ENCODE assay signal across 8 cellular contexts in the genomic region with DNA sequence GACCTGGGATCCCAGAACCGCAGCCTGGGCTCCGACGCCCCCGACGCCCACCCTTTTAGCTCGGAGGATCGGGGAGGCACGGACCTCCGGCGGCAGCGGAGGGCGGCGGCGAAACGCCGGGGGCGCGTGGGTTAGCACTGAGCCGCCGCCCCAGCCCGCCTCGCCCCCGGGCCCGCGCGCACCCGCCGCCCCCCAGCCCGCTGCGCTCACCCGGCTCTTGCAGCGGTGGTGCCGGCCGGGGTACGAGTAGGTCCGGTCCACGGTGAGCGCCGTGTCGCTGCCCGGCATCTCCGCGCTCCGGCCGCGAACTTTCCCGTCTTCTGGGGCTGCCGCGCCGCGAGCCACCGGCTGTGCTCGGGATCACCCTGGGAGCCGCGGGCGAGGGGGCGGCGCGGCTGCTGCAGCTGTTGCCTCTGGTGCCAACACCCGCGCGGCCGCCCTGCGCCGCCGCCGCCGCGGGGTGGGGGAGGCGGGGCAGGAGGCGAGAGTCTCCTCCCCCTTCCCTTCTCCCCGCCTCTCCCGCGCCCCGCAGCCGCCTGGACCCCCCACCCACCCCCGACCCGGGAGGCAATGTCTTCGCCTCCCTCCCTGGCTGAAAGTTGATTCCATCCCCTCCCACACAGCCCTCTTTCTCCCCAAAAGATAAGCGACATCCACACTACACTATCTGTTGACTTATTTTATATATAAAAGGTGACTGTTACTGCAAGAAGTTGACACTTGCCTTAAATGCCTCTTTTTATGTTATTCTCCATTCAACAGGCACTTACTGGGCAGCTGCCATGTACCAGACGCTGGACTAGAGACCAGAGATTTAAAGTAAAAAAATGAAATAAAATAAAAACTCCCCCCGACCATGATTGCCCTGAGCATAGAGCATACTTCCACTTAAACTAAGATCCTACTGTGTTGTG. TPM values are rescaled to one million over a fixed set of nuclear protein-coding genes. Genes with fewer than 3 reads are reported as not detected.
DNase-seq lines count a peak whose midpoint lies in the region; ATAC-seq, FAIRE-seq and TF ChIP-seq lines count a peak whose summit lies in the region.

Gene TMCC3 (minus strand): TSS at position 415 of the 914 bp plus-strand sequence. CDS start 127 bp downstream, at position 288.

- H3K27ac ChIP-seq in A549 (peak within 1 kb of the TSS; percentile 59 to 84; a peak in 5 of 6 replicates), PC-9 (peak within 1 kb of the TSS; percentile 69), breast epithelium (peak within 1 kb of the TSS; percentile 75 to 84)

- H3F3A ChIP-seq in PC-9 (ENCODE audit: insufficient read depth, low read depth): peaks cover 32% of the 10 kb centered on the region

- no TSS peak for BruUV-seq in PC-9 (replicated peaks; lab: Mats Ljungman, UMichigan)

- H3K36me3 ChIP-seq in PC-9 (ENCODE audit: low read depth) (no peaks in the 10 kb centered on the region), breast epithelium (no peaks in the 10 kb centered on the region)

- peaks cover 43% of the 10 kb centered on the region for H3K79me2 ChIP-seq in PC-9 (ENCODE audit: low read depth)

- in situ Hi-C loops in GM13976 (cut with MboI; ENCODE audit: low sequenced_read_pairs, unreplicated experiment): no loop called here

- H3K4me3 ChIP-seq in A549 (peak within 1 kb of the TSS; percentile 95), PC-9 (peak within 1 kb of the TSS; percentile 91), breast epithelium (peak within 1 kb of the TSS; percentile 75 to 85 (median 79)), iPS-18c (ENCODE audit: insufficient read depth, low read depth, low read length) (peak within 1 kb of the TSS; percentile 77), retinal pigment epithelial cell (ENCODE audit: low read length) (peak within 1 kb of the TSS; percentile 66)

- H3K27me3 ChIP-seq in PC-9 (ENCODE audit: insufficient read depth, low read depth): no peaks in the 10 kb centered on the region
- H3K27me3 ChIP-seq in breast epithelium: no peaks in the 10 kb centered on the region

- TF ChIP-seq CTCF in A549 (IDR thresholded peaks at IDR 0.05) (peak; percentile 2; the same call in 2 of the 3 replicates), GM13976 (IDR thresholded peaks at IDR 0.05; ENCODE audit: borderline replicate concordance, control extremely low read depth, extremely low read depth, insufficient read depth, missing control alignments) (no peak), PC-9 (conservative IDR thresholded peaks at IDR 0.05) (no peak), breast epithelium (IDR thresholded peaks at IDR 0.05) (peak in 1 of 3 donors; percentile 5), retinal pigment epithelial cell (conservative IDR thresholded peaks at IDR 0.05; ENCODE audit: low read depth, low read length) (no peak)

- DNase-seq in A549 (ENCODE audit: low read depth in 1 of 2, low spot score in 1 of 2) (peak in 1 of 2 experiments; percentile 28), GM13976 (ENCODE audit: low spot score) (peak; percentile 69), PC-9 (peak in 1 of 2 experiments; percentile 66), breast epithelium (ENCODE audit: low spot score in 2 of 2) (no peak), retinal pigment epithelial cell (ENCODE audit: low read depth) (no peak)
- DNase-seq in effector CD4-positive, alpha-beta T cell: no peak

- H4K20me1 ChIP-seq in PC-9 (ENCODE audit: insufficient read depth): no peaks in the 10 kb centered on the region

- ATAC-seq in A549 (peak; percentile 78), HG02938 (IDR thresholded peaks at IDR 0.05; ENCODE audit: unreplicated experiment) (peak; percentile 48)

- H3K9me3 ChIP-seq in A549 (no peaks in the 10 kb centered on the region), PC-9 (ENCODE audit: insufficient read depth, low read depth) (no peaks in the 10 kb centered on the region), breast epithelium (no peaks in the 10 kb centered on the region), iPS-18c (ENCODE audit: control insufficient read depth, insufficient read depth, low read length) (no peaks in the 10 kb centered on the region)

- POLR2A ChIA-PET in A549 (lab: Yijun Ruan, JAX) (no interaction called here), PC-9 (lab: Charles Lee; ENCODE audit: unreplicated experiment) (no interaction called here)

- no peak; a peak in 1 of 5 replicates for TF ChIP-seq RAD21 in A549 (conservative IDR thresholded peaks at IDR 0.05 in 1 of 2, IDR thresholded peaks at IDR 0.05 in 1 of 2)

- H2AFZ ChIP-seq in PC-9: peak within 1 kb of the TSS; percentile 90

- no peak for TF ChIP-seq EP300 in A549 (IDR thresholded peaks at IDR 0.05)

- CTCF ChIA-PET in A549 (lab: Yijun Ruan, JAX) (interaction anchor here (0.7 to 1.4 kb wide), 6 partner anchors 9 to 105 kb away, joined by 3 to 4 read pairs (median 4); no protein-coding TSS in a partner anchor), PC-9 (lab: Charles Lee) (interaction anchor here (0.6 to 0.7 kb wide), 2 partner anchors 58 to 884 kb away, joined by 7 to 10 read pairs; no protein-coding TSS in a partner anchor)

- no peak for TF ChIP-seq POLR2A in A549 (IDR thresholded peaks at IDR 0.05; ENCODE audit: low read length)
- no peak for TF ChIP-seq POLR2A in breast epithelium (IDR thresholded peaks at IDR 0.05)

- H3K4me2 ChIP-seq in A549 (peak within 1 kb of the TSS; percentile 99), PC-9 (peak within 1 kb of the TSS; percentile 94)

- H3K4me1 ChIP-seq in A549 (no peaks in the 10 kb centered on the region; the same call in 2 of the 3 replicates), PC-9 (replicated peaks; ENCODE audit: insufficient read depth) (peaks cover 33% of the 10 kb centered on the region), breast epithelium (no peaks in the 10 kb centered on the region)

- WGBS in A549 (ENCODE audit: missing lambda C conversion rate): 2% methylated on average over 6 of the region's 82 CpGs

- FAIRE-seq in A549 (lab: Jason Lieb, UNC): no peak

- no peaks in the 10 kb centered on the region for H3K9me2 ChIP-seq in PC-9 (ENCODE audit: insufficient read depth)

- intact Hi-C loops in PC-9 (cut with micrococcal nuclease; ENCODE audit: unreplicated experiment) (loop anchor here (1.0 kb wide), 2 partner anchors 114 to 225 kb away; no protein-coding TSS in a partner anchor), breast epithelium (cut with DNase I; ENCODE audit: low total_unique reads) (no loop called here)

TF ChIP-seq in A549, 52 proteins besides CTCF, POLR2A, EP300 and RAD21:
- TF ChIP-seq NFE2L2 (conservative IDR thresholded peaks at IDR 0.05; ENCODE audit: low read length) (no peak), FOSL2 (IDR thresholded peaks at IDR 0.05) (no peak), FOSL2 (CRISPR knock-in tag; IDR thresholded peaks at IDR 0.05) (no peak), HOXB13 (CRISPR knock-in tag; IDR thresholded peaks at IDR 0.05; ENCODE audit: low read depth) (no peak), RCOR1 (IDR thresholded peaks at IDR 0.05; ENCODE audit: low read depth, low read length) (no peak), MYC (IDR thresholded peaks at IDR 0.05; ENCODE audit: borderline replicate concordance, low read length) (no peak), CBX8 (IDR thresholded peaks at IDR 0.05) (no peak), PBX3 (IDR thresholded peaks at IDR 0.05) (no peak), RNF2 (IDR thresholded peaks at IDR 0.05; ENCODE audit: borderline replicate concordance, low read depth) (no peak), JUN (IDR thresholded peaks at IDR 0.05) (no peak), CHD4 (IDR thresholded peaks at IDR 0.05; ENCODE audit: borderline replicate concordance) (no peak), HEYL (CRISPR knock-in tag; IDR thresholded peaks at IDR 0.05) (no peak), CBX2 (IDR thresholded peaks at IDR 0.05; ENCODE audit: borderline replicate concordance, low read depth) (no peak), EHMT2 (IDR thresholded peaks at IDR 0.05; ENCODE audit: low read depth) (no peak)
- TF ChIP-seq, protein P1, sequence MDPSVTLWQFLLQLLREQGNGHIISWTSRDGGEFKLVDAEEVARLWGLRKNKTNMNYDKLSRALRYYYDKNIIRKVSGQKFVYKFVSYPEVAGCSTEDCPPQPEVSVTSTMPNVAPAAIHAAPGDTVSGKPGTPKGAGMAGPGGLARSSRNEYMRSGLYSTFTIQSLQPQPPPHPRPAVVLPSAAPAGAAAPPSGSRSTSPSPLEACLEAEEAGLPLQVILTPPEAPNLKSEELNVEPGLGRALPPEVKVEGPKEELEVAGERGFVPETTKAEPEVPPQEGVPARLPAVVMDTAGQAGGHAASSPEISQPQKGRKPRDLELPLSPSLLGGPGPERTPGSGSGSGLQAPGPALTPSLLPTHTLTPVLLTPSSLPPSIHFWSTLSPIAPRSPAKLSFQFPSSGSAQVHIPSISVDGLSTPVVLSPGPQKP (IDR thresholded peaks at IDR 0.05; ENCODE audit: low read depth, low read length): no peak
- TF ChIP-seq, protein P2, sequence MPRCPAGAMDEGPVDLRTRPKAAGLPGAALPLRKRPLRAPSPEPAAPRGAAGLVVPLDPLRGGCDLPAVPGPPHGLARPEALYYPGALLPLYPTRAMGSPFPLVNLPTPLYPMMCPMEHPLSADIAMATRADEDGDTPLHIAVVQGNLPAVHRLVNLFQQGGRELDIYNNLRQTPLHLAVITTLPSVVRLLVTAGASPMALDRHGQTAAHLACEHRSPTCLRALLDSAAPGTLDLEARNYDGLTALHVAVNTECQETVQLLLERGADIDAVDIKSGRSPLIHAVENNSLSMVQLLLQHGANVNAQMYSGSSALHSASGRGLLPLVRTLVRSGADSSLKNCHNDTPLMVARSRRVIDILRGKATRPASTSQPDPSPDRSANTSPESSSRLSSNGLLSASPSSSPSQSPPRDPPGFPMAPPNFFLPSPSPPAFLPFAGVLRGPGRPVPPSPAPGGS (IDR thresholded peaks at IDR 0.05): no peak

RNA-seq across cellular contexts. Expression of gene TMCC3, which starts in this region (rescaled TPM):
- polyA plus RNA-seq in A549 (2011; rRNA removed): 0.60 and 0.62 TPM in 2 replicates
- polyA plus RNA-seq in A549 (2012; cell fraction: cytosol; rRNA removed): 0.05 and 0.08 TPM in 2 replicates
- 0.05 and 0.09 TPM in 2 replicates for polyA plus RNA-seq in A549 (2012; cell fraction: nucleus; rRNA removed)
- polyA plus RNA-seq in A549 (2017; fragmentation: RNase III; extraction: RNeasy Plus Mini Kit Qiagen cat#74134 plus additional on column Dnase treatment): 0.42 to 0.57 TPM (median 0.50 TPM) in 3 replicates
- 0.44 and 0.45 TPM in 2 replicates for polyA minus RNA-seq in A549 (2011; rRNA and poly(A)+ RNA removed)
- 10.0 and 19.9 TPM in 2 replicates for total RNA-seq in PC-9 (2021)
- 10 to 100 TPM in 1 of 3 donors, 1 to 10 TPM in 2; 8.3 to 17.0 (median 8.9) TPM for total RNA-seq in breast epithelium

Comparison
In these comparisons a context has a peak if more than half of its experiments do, and no peak if none do; other contexts are left out.
1. Peak in ATAC-seq, H3K4me3 ChIP-seq, H3K27ac ChIP-seq and H3K4me2 ChIP-seq in A549; RNA of the gene not detected or under 1 TPM.